ENCODE assay signal across 8 cellular contexts in genomic region chr12:48717252-48717695, GRCh38. TPM values are rescaled to one million over a fixed set of nuclear protein-coding genes. Genes with fewer than 3 reads are reported as not detected.
DNase-seq lines count a peak whose midpoint lies in the region; ATAC-seq and TF ChIP-seq lines count a peak whose summit lies in the region.

No MANE protein-coding gene starts in this region.

- H3K27me3 Mint-ChIP-seq in MCF 10A (ENCODE audit: insufficient read depth, unreplicated experiment): no peaks in the 10 kb centered on the region

- peaks cover 24% of the 10 kb centered on the region for H3K36me3 ChIP-seq in lower lobe of right lung
- peaks cover 0 to 14% (median 5%) of the 10 kb centered on the region in 4 donors for H3K36me3 ChIP-seq in transverse colon

- POLR2A ChIA-PET in MCF 10A (lab: Yijun Ruan, JAX): interaction anchor here (0.9 to 1.4 kb wide), 4 partner anchors 9 to 78 kb away, joined by 3 to 4 read pairs (median 4); a partner anchor contains a TSS

- H3K27ac ChIP-seq in lower lobe of right lung (peak overlapping the region; percentile 95), transverse colon (peak overlapping the region; percentile 92 to 97 (median 96))

- intact Hi-C loops in MCF 10A (cut with micrococcal nuclease) (no loop called here), lower lobe of right lung (cut with DNase I) (no loop called here), transverse colon (cut with DNase I; ENCODE audit: low total_unique reads) (no loop called here)

- H3K9me3 Mint-ChIP-seq in MCF 10A (ENCODE audit: unreplicated experiment): peaks cover 18% of the 10 kb centered on the region

- H3K27ac Mint-ChIP-seq in MCF 10A (ENCODE audit: low read depth, unreplicated experiment): peak overlapping the region; percentile 99

- H3K4me3 ChIP-seq in lower lobe of right lung (peak overlapping the region; percentile 75), transverse colon (peak overlapping the region; percentile 16 to 86 (median 67))

- H3K4me1 Mint-ChIP-seq in MCF 10A (ENCODE audit: insufficient read depth, unreplicated experiment): peaks cover 14% of the 10 kb centered on the region

- peaks cover 7% of the 10 kb centered on the region for H3K9me3 ChIP-seq in lower lobe of right lung
- H3K9me3 ChIP-seq in transverse colon: peaks cover 0 to 12% of the 10 kb centered on the region in 2 donors

- CTCF ChIA-PET in MCF 10A (lab: Yijun Ruan, JAX): interaction anchor here (1.0 kb wide), 1 partner anchor 25 kb away, joined by 4 read pairs; no protein-coding TSS in a partner anchor

- in situ Hi-C loops in KBM-7 (cut with MboI; ENCODE audit: low pct_unique_long_range_greater_than_20kb, low sequenced_read_pairs) (no loop called here), transverse colon (cut with MboI; ENCODE audit: low pct_ligation_motif_present in 1 of 4, low pct_unique_long_range_greater_than_20kb in 1 of 4, low sequenced_read_pairs in 3 of 4) (no loop called here)

- no peaks in the 10 kb centered on the region for H3K27me3 ChIP-seq in lower lobe of right lung (ENCODE audit: low read depth)
- no peaks in the 10 kb centered on the region for H3K27me3 ChIP-seq in transverse colon

- ATAC-seq in lower lobe of right lung: no peak

- WGBS in transverse colon (ENCODE audit: low coverage in 1 of 2), 2 donors: 14 to 62% methylated on average over 6 to 21 of the region's 21 CpGs

- TF ChIP-seq EP300 in transverse colon (IDR thresholded peaks at IDR 0.05; ENCODE audit: low read depth): no peak

- peak overlapping the region; percentile 92 for H3K4me3 Mint-ChIP-seq in MCF 10A (ENCODE audit: unreplicated experiment)

- DNase-seq in NCI-H82 (lab: John Stamatoyannopoulos, UW): peak; percentile 31
- DNase-seq in NCI-H82 treated with DMSO at 0.1 percent for 48 hours (lab: John Stamatoyannopoulos, UW; ENCODE audit: unreplicated experiment): no peak
- peak; percentile 17 for DNase-seq in KBM-7
- peak; percentile 17 for DNase-seq in MCF 10A (ENCODE audit: unreplicated experiment)
- no peak for DNase-seq in lower lobe of right lung
- DNase-seq in transverse colon: no peak
- DNase-seq in NCI-H187 (lab: John Stamatoyannopoulos, UW): no peak
- no peak for DNase-seq in kidney glomerular epithelial cell (lab: John Stamatoyannopoulos, UW)

- no peak for TF ChIP-seq POLR2A in transverse colon (IDR thresholded peaks at IDR 0.05)

- TSS peak; percentile 94 for BruUV-seq in MCF 10A (replicated peaks; lab: Mats Ljungman, UMichigan)

- peaks cover 42% of the 10 kb centered on the region for H3K36me3 Mint-ChIP-seq in MCF 10A (ENCODE audit: insufficient read depth, unreplicated experiment)

- H3K4me1 ChIP-seq in lower lobe of right lung: peaks cover 40% of the 10 kb centered on the region
- H3K4me1 ChIP-seq in transverse colon: peaks cover 20 to 34% (median 22%) of the 10 kb centered on the region in 4 donors

- TF ChIP-seq CTCF in MCF 10A (IDR thresholded peaks at IDR 0.05; ENCODE audit: unreplicated experiment) (no peak), lower lobe of right lung (IDR thresholded peaks at IDR 0.05) (no peak), transverse colon (IDR thresholded peaks at IDR 0.05) (no peak)

RNA-seq across cellular contexts. Expression of gene CCNT1, which starts 0.8 kb away (rescaled TPM):
- 54.3 and 55.1 TPM in 2 replicates for total RNA-seq in MCF 10A (2022)
- total RNA-seq in lower lobe of right lung: 34.1 TPM
- total RNA-seq in transverse colon: 10 to 100 TPM in 3 of 4 donors, 1 to 10 TPM in 1; 10.0 to 29.4 (median 23.6) TPM

RNA-seq across cellular contexts. Expression of gene KANSL2, which starts 35.2 kb away (rescaled TPM):
- total RNA-seq in MCF 10A (2022) (35.3 and 44.2 TPM in 2 replicates), lower lobe of right lung (38.3 TPM), transverse colon (10 to 100 TPM; 12.7 to 80.8 (median 39.7) TPM)

Comparison
In these comparisons a context has a peak if more than half of its experiments do, and no peak if none do; other contexts are left out.
1. DNase-seq: peak in NCI-H82 (single experiment), KBM-7 (single experiment) and MCF 10A (single experiment); none in NCI-H82 treated with DMSO at 0.1 percent for 48 hours (single experiment), lower lobe of right lung (single experiment), transverse colon (single experiment), NCI-H187 (0 of 2) and kidney glomerular epithelial cell (single experiment).